1 cellular context compared by ENCODE assay signal in the genomic region with DNA sequence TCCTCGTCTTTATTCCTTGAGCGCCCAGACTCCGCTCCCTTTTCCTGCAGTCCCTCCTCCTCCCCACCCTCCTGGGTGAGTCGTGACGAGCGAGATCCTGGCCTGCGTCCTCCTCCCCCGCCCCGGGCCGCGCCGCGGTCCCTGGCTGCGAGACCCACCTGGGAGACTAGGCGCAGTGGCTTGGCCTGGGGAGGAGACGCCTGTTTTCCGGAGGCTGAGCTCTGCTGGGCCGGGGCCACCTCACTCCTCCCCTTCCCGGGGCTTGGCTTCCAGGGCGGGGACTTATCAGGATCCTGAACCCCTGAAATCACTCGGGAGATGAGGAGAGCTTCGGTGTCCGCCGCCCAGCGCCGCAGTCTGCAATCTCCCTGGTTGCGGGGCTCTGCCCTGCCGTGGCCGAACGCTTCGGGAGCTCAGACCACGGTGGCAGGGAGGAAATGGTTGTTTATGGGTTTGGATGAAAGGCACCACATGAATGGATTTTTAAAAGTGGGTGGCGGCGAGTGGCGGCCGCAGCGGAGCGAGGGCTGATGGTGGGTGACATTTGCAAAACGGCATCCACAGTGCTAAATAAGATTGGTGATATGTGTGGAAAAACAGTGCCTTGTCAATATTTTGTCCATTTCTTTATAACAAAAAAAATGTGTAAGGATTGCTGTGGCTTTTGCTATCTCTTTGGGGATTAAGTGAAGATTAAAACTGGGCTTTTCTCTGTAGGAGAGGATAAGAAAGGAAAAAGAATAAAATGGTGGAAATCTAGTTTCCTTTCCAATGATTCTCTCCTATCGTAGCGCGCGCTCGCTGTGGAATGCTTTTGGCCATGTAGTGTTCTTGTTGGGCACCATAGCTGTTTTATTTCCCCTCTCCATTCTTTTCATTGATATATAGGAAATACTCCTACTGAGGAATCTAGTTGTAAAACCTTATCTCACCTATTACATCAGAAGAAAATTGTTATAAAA.
A peak's percentile ranks its signal among the peaks of the same experiment; 100 is the strongest.
TF ChIP-seq lines count a peak whose summit lies in the region.

No MANE protein-coding gene starts in this region.

TF ChIP-seq in HepG2, 621 proteins besides CTCF, POLR2A, EP300 and RAD21 (continued from another document):
- no peak for TF ChIP-seq ZFP36L2 (CRISPR knock-in tag; IDR thresholded peaks at IDR 0.05)
- TF ChIP-seq, protein P1, sequence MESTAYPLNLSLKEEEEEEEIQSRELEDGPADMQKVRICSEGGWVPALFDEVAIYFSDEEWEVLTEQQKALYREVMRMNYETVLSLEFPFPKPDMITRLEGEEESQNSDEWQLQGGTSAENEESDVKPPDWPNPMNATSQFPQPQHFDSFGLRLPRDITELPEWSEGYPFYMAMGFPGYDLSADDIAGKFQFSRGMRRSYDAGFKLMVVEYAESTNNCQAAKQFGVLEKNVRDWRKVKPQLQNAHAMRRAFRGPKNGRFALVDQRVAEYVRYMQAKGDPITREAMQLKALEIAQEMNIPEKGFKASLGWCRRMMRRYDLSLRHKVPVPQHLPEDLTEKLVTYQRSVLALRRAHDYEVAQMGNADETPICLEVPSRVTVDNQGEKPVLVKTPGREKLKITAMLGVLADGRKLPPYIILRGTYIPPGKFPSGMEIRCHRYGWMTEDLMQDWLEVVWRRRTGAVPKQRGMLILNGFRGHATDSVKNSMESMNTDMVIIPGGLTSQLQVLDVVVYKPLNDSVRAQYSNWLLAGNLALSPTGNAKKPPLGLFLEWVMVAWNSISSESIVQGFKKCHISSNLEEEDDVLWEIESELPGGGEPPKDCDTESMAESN (CRISPR knock-in tag; conservative IDR thresholded peaks at IDR 0.05), result no peak
- TF ChIP-seq ZNF841 (CRISPR knock-in tag; IDR thresholded peaks at IDR 0.05; ENCODE audit: borderline replicate concordance), result no peak
- TF ChIP-seq GABPB1 (CRISPR knock-in tag; IDR thresholded peaks at IDR 0.05), result peak; percentile 22; the same call in 1 of the 2 replicates
- TF ChIP-seq SCMH1 (CRISPR knock-in tag; IDR thresholded peaks at IDR 0.05; ENCODE audit: borderline replicate concordance), result no peak
